ENCODE assay signal across 7 cellular contexts in genomic region chr2:12721571-12722444, GRCh38. TPM values are rescaled to one million over a fixed set of nuclear protein-coding genes. Genes with fewer than 3 reads are reported as not detected.
DNase-seq lines count a peak whose midpoint lies in the region; ATAC-seq lines count a peak whose summit lies in the region.

No MANE protein-coding gene starts in this region.

- DNase-seq in activated CD4-positive, alpha-beta T cell treated with anti-CD3 and anti-CD28 coated beads for 48 hours: peak; percentile 50
- DNase-seq in foreskin melanocyte (peak; percentile 90), DMS79 treated with DMSO at 0.1 percent for 48 hours (lab: John Stamatoyannopoulos, UW) (no peak)
- peak; percentile 47 for DNase-seq in stimulated activated CD4-positive, alpha-beta T cell treated with anti-CD3 and anti-CD28 coated beads, Interleukin-4, amount 100 ng/mL, for 24 hours

- peak overlapping the region; percentile 95; the same call in 1 of the 2 replicates for H3K4me3 ChIP-seq in HUES64 (ENCODE audit: low read length)

- peaks cover 40% of the 10 kb centered on the region for H3K36me3 ChIP-seq in HUES64 (ENCODE audit: insufficient read depth, low read length)

- peaks cover 11% of the 10 kb centered on the region for H3K27me3 ChIP-seq in HUES64 (ENCODE audit: insufficient read depth, low read length)

- H3K9me3 ChIP-seq in HUES64 (ENCODE audit: insufficient read depth, low read depth, low read length): no peaks in the 10 kb centered on the region

- H3K27ac ChIP-seq in HUES64 (ENCODE audit: low read depth, low read length): no peak overlapping the region

- H3K4me1 ChIP-seq in HUES64 (ENCODE audit: insufficient read depth, low read length): peaks cover 27% of the 10 kb centered on the region

- H3K9ac ChIP-seq in HUES64 (ENCODE audit: low read depth, low read length): no peak overlapping the region

- WGBS in HUES64: 92% methylated on average over 11 of the region's 14 CpGs

- ATAC-seq in HG02759 (IDR thresholded peaks at IDR 0.05; ENCODE audit: unreplicated experiment) (no peak), HG03097 (IDR thresholded peaks at IDR 0.05; ENCODE audit: low FRiP score, unreplicated experiment) (no peak)

RNA-seq across cellular contexts. Expression of gene TRIB2, which starts 5.1 kb away (rescaled TPM):
- 54.8 TPM for polyA plus RNA-seq in HUES64 (2013, experiment 1 of 2)
- polyA plus RNA-seq in HUES64 (2013, experiment 2 of 2): 66.3 TPM
